11 cellular contexts compared by ENCODE assay signal in the genomic region with DNA sequence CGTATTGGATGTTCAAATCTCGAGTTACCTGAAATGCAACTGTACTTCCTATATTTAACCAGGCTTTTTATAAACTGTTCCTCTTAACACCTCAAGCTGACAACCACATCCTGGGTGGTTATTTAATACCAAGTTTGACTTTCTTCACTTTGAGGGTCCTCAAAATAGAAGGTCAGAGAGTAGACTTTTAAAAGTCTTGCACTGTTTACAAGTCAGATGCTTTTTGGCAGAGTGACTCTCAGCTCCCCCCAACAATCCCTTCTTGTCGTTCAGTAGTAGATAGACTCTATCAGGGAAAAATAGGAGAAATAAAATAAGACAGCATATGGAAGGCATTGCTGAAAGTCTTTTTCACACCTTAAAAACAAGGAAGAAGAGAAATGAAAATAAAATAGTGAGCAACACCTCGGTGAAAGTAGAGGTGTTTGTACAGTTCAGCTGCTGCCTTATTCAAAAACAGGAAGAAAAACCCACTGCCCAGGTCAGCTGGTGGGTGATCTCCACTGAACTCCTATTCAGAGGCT.
DNase-seq lines count a peak whose midpoint lies in the region; ATAC-seq and TF ChIP-seq lines count a peak whose summit lies in the region.
"Had no signal": no experiment of that assay in that cellular context is flagged by ENCODE, and none has a peak within 500 bp of the region (broad histone marks: within the 10 kb centered on the region; RNA-seq: fewer than 3 reads in every experiment).

No MANE protein-coding gene starts in this region.

- H3K36me3 Mint-ChIP-seq in activated T-cell treated with anti-CD3 and anti-CD28 coated beads, Interleukin-2, amount 50 U/mL, for 4 hours (ENCODE audit: insufficient read depth), result peaks cover 4% of the 10 kb centered on the region
- H3K36me3 Mint-ChIP-seq in IgD-negative memory B cell, result peaks cover 5% of the 10 kb centered on the region

- no peaks in the 10 kb centered on the region for H3K9me3 ChIP-seq in spleen

- ATAC-seq in activated T-cell treated with anti-CD3 and anti-CD28 coated beads, Interleukin-2, amount 50 U/mL, for 4 hours, result no peak
- ATAC-seq in HG02610 (IDR thresholded peaks at IDR 0.05; ENCODE audit: unreplicated experiment), result peak; percentile 67

- no peaks in the 10 kb centered on the region for H3K27me3 ChIP-seq in spleen (replicated peaks in 1 of 7)

- H3K4me1 Mint-ChIP-seq in activated T-cell treated with anti-CD3 and anti-CD28 coated beads, Interleukin-2, amount 50 U/mL, for 4 hours (ENCODE audit: low read depth), result peaks cover 32% of the 10 kb centered on the region
- peaks cover 24 to 36% (median 35%) of the 10 kb centered on the region in 3 donors for H3K4me1 Mint-ChIP-seq in IgD-negative memory B cell

- peak overlapping the region in 1 of 8 donors; percentile 36 for H3K4me3 ChIP-seq in spleen

- 22 to 37% (median 25%) methylated on average over 4 of the region's 4 CpGs for WGBS in spleen, 5 donors

- no peaks in the 10 kb centered on the region for H3K9me3 Mint-ChIP-seq in activated T-cell treated with anti-CD3 and anti-CD28 coated beads, Interleukin-2, amount 50 U/mL, for 4 hours
- peaks cover 0 to 8% (median 0%) of the 10 kb centered on the region in 3 donors for H3K9me3 Mint-ChIP-seq in IgD-negative memory B cell

- intact Hi-C loops in spleen (cut with DNase I; ENCODE audit: low total_unique reads), result no loop called here

- peak overlapping the region; percentile 42 for H3K4me3 Mint-ChIP-seq in activated T-cell treated with anti-CD3 and anti-CD28 coated beads, Interleukin-2, amount 50 U/mL, for 4 hours
- peak overlapping the region; percentile 72 to 89 (median 87) for H3K4me3 Mint-ChIP-seq in IgD-negative memory B cell

- H3K27me3 Mint-ChIP-seq in activated T-cell treated with anti-CD3 and anti-CD28 coated beads, Interleukin-2, amount 50 U/mL, for 4 hours (ENCODE audit: low read depth), result no peaks in the 10 kb centered on the region
- H3K27me3 Mint-ChIP-seq in IgD-negative memory B cell, result peaks cover 3% of the 10 kb centered on the region

- no peak for DNase-seq in activated T-cell treated with anti-CD3 and anti-CD28 coated beads, Interleukin-2, amount 50 U/mL, for 4 hours
- DNase-seq in activated T-cell treated with anti-CD3 and anti-CD28 coated beads for 4 hours (no peak), spleen (no peak), NCI-H2227 (lab: John Stamatoyannopoulos, UW; ENCODE audit: unreplicated experiment) (no peak), DMS114 treated with DMSO at 0.1 percent for 48 hours (lab: John Stamatoyannopoulos, UW; ENCODE audit: unreplicated experiment) (no peak), middle frontal gyrus (ENCODE audit: extremely low spot score, low spot score) (no peak)
- DNase-seq: effector memory CD4-positive, alpha-beta T cell; NCI-H226; SW 1271 had no signal

- no peaks in the 10 kb centered on the region for H3K36me3 ChIP-seq in spleen

- TF ChIP-seq CTCF in spleen (IDR thresholded peaks at IDR 0.05 in 8 of 11, conservative IDR thresholded peaks at IDR 0.05 in 3 of 11), result no peak

- H3K27ac ChIP-seq in spleen, result peak overlapping the region in 7 of 8 donors; percentile 15 to 70 (median 57)

- TF ChIP-seq POLR2A in spleen (IDR thresholded peaks at IDR 0.05), result no peak

- peak overlapping the region; percentile 17 to 87 (median 76) for H3K27ac Mint-ChIP-seq in IgD-negative memory B cell

- peaks cover 0 to 54% (median 25%) of the 10 kb centered on the region in 6 donors for H3K4me1 ChIP-seq in spleen
